In genomic region chr10:62062752-62063512, GRCh38 we compare ENCODE assay signal across 11 cellular contexts.
DNase-seq lines count a peak whose midpoint lies in the region; ATAC-seq and TF ChIP-seq lines count a peak whose summit lies in the region.
"Had no signal": no experiment of that assay in that cellular context is flagged by ENCODE, and none has a peak within 500 bp of the region (broad histone marks: within the 10 kb centered on the region; RNA-seq: fewer than 3 reads in every experiment).

No MANE protein-coding gene starts in this region.

- H3K27me3 ChIP-seq in colonic mucosa = no peaks in the 10 kb centered on the region

- no peaks in the 10 kb centered on the region for H3K36me3 ChIP-seq in colonic mucosa

- peaks cover 44% of the 10 kb centered on the region for H3K4me1 Mint-ChIP-seq in stimulated activated effector memory CD8-positive, alpha-beta T cell treated with anti-CD3 and anti-CD28 coated beads, Interleukin-12 subunit alpha, Interleukin-12 subunit beta, amount 100 ng/mL, for 72 hours
- H3K4me1 Mint-ChIP-seq in endothelial cell (ENCODE audit: unreplicated experiment) = no peaks in the 10 kb centered on the region

- no peaks in the 10 kb centered on the region for H3K27me3 Mint-ChIP-seq in endothelial cell (ENCODE audit: unreplicated experiment)
- H3K27me3 Mint-ChIP-seq: naive thymus-derived CD8-positive, alpha-beta T cell had no signal

- H3K4me3 ChIP-seq in colonic mucosa = no peak overlapping the region

- H3K27ac ChIP-seq in colonic mucosa = peak overlapping the region; percentile 12

- peaks cover 2% of the 10 kb centered on the region for H3K9me3 Mint-ChIP-seq in stimulated activated effector memory CD8-positive, alpha-beta T cell treated with anti-CD3 and anti-CD28 coated beads, Interleukin-12 subunit alpha, Interleukin-12 subunit beta, amount 100 ng/mL, for 72 hours
- H3K9me3 Mint-ChIP-seq in endothelial cell (ENCODE audit: unreplicated experiment) = no peaks in the 10 kb centered on the region

- DNase-seq in EH (ENCODE audit: low read depth) (peak; percentile 86), colonic mucosa (no peak), activated gamma-delta T cell (lab: John Stamatoyannopoulos, UW) (no peak), endothelial cell (ENCODE audit: low spot score) (no peak), KG1 (lab: John Stamatoyannopoulos, UW) (no peak)
- no peak for DNase-seq in stimulated activated effector memory CD8-positive, alpha-beta T cell treated with anti-CD3 and anti-CD28 coated beads, Interleukin-12 subunit alpha, Interleukin-12 subunit beta, amount 100 ng/mL, for 72 hours (ENCODE audit: low spot score in 2 of 2)
- DNase-seq: DND-41; naive thymus-derived CD8-positive, alpha-beta T cell; NCI-H187 treated with DMSO at 0.1 percent for 48 hours; stimulated activated CD8-positive, alpha-beta memory T cell treated with anti-CD3 and anti-CD28 coated beads, Interleukin-4, amount 100 ng/mL, for 48 hours had no signal

- H3K4me3 Mint-ChIP-seq in stimulated activated effector memory CD8-positive, alpha-beta T cell treated with anti-CD3 and anti-CD28 coated beads, Interleukin-12 subunit alpha, Interleukin-12 subunit beta, amount 100 ng/mL, for 72 hours = peak overlapping the region; percentile 36
- no peak overlapping the region for H3K4me3 Mint-ChIP-seq in endothelial cell (ENCODE audit: unreplicated experiment)

- no peaks in the 10 kb centered on the region for H3K9me3 ChIP-seq in colonic mucosa

- intact Hi-C loops in colonic mucosa (cut with DNase I) = no loop called here

- no peak overlapping the region for H3K9ac ChIP-seq in colonic mucosa (ENCODE audit: low read depth in 2 of 2, low read length in 2 of 2)

- peak; percentile 17 for ATAC-seq in SK-N-SH treated with all-trans-retinoic acid at 6 μM for 48 hours
- ATAC-seq in stimulated activated effector memory CD8-positive, alpha-beta T cell treated with anti-CD3 and anti-CD28 coated beads, Interleukin-12 subunit alpha, Interleukin-12 subunit beta, amount 100 ng/mL, for 72 hours = peak; percentile 87
- ATAC-seq: naive thymus-derived CD8-positive, alpha-beta T cell had no signal

- TF ChIP-seq CTCF in colonic mucosa (IDR thresholded peaks at IDR 0.05) (no peak), endothelial cell (IDR thresholded peaks at IDR 0.05; ENCODE audit: unreplicated experiment) (no peak)

- H3K4me1 ChIP-seq in colonic mucosa = no peaks in the 10 kb centered on the region

- H3K27ac Mint-ChIP-seq in stimulated activated effector memory CD8-positive, alpha-beta T cell treated with anti-CD3 and anti-CD28 coated beads, Interleukin-12 subunit alpha, Interleukin-12 subunit beta, amount 100 ng/mL, for 72 hours = peak overlapping the region; percentile 73
- H3K27ac Mint-ChIP-seq in endothelial cell (ENCODE audit: unreplicated experiment) = no peak overlapping the region

- peaks cover 100% of the 10 kb centered on the region for H3K36me3 Mint-ChIP-seq in stimulated activated effector memory CD8-positive, alpha-beta T cell treated with anti-CD3 and anti-CD28 coated beads, Interleukin-12 subunit alpha, Interleukin-12 subunit beta, amount 100 ng/mL, for 72 hours
- H3K36me3 Mint-ChIP-seq in endothelial cell (ENCODE audit: low read depth, unreplicated experiment) = no peaks in the 10 kb centered on the region

TF ChIP-seq in SK-N-SH treated with all-trans-retinoic acid at 6 μM for 48 hours, 23 proteins besides CTCF, POLR2A, EP300 and RAD21 (continues in another document):
- TF ChIP-seq ZNF8 (CRISPR knock-in tag; IDR thresholded peaks at IDR 0.05) (no peak), ZC3H10 (CRISPR knock-in tag; IDR thresholded peaks at IDR 0.05) (no peak), ZFP30 (CRISPR knock-in tag; IDR thresholded peaks at IDR 0.05) (no peak), ESRRG (CRISPR knock-in tag; IDR thresholded peaks at IDR 0.05) (no peak), BACH2 (CRISPR knock-in tag; IDR thresholded peaks at IDR 0.05; ENCODE audit: borderline replicate concordance) (no peak), OSR1 (CRISPR knock-in tag; IDR thresholded peaks at IDR 0.05) (no peak), ZFP3 (CRISPR knock-in tag; IDR thresholded peaks at IDR 0.05) (no peak), PPARA (CRISPR knock-in tag; IDR thresholded peaks at IDR 0.05; ENCODE audit: borderline replicate concordance) (no peak), CSRNP3 (CRISPR knock-in tag; IDR thresholded peaks at IDR 0.05) (no peak), ARNTL (CRISPR knock-in tag; IDR thresholded peaks at IDR 0.05; ENCODE audit: borderline replicate concordance, low read depth) (no peak), ZNF70 (CRISPR knock-in tag; IDR thresholded peaks at IDR 0.05) (no peak), CREB5 (CRISPR knock-in tag; IDR thresholded peaks at IDR 0.05; ENCODE audit: low read depth) (no peak), ISL1 (CRISPR knock-in tag; IDR thresholded peaks at IDR 0.05) (no peak), POU6F1 (CRISPR knock-in tag; IDR thresholded peaks at IDR 0.05; ENCODE audit: borderline replicate concordance, low read depth) (no peak), GLIS3 (CRISPR knock-in tag; IDR thresholded peaks at IDR 0.05) (no peak), PATZ1 (CRISPR knock-in tag; IDR thresholded peaks at IDR 0.05; ENCODE audit: borderline replicate concordance) (no peak), CSDC2 (CRISPR knock-in tag; IDR thresholded peaks at IDR 0.05) (no peak)
